Comparison of ENCODE assay signal across 9 cellular contexts in genomic region chr19:58401825-58402433, GRCh38. TPM values are rescaled to one million over a fixed set of nuclear protein-coding genes. Genes with fewer than 3 reads are reported as not detected.
A peak's percentile ranks its signal among the peaks of the same experiment; 100 is the strongest.
DNase-seq lines count a peak whose midpoint lies in the region; ATAC-seq and TF ChIP-seq lines count a peak whose summit lies in the region.
"Had no signal": no experiment of that assay in that cellular context is flagged by ENCODE, and none has a peak within 500 bp of the region (broad histone marks: within the 10 kb centered on the region; RNA-seq: fewer than 3 reads in every experiment).

No MANE protein-coding gene starts in this region.

- H3K79me2 ChIP-seq in PC-3 (ENCODE audit: low read length), result peaks cover 11% of the 10 kb centered on the region

- H3K9me2 ChIP-seq in PC-3 (replicated peaks; ENCODE audit: low read length), result no peaks in the 10 kb centered on the region

- peaks cover 15% of the 10 kb centered on the region for H3K4me1 ChIP-seq in PC-3 (ENCODE audit: insufficient read depth, low read length)
- H3K4me1 ChIP-seq in ovary (ENCODE audit: insufficient read depth), result peaks cover 8% of the 10 kb centered on the region
- no peaks in the 10 kb centered on the region for H3K4me1 ChIP-seq in foreskin keratinocyte

- H4K20me1 ChIP-seq in PC-3 (ENCODE audit: low read length), result no peaks in the 10 kb centered on the region

- ATAC-seq in PC-3, result no peak
- no peak for ATAC-seq in foreskin keratinocyte

- WGBS in ovary, 3 donors, result 19 to 27% (median 26%) methylated on average over 24 of the region's 24 CpGs

- DNase-seq in GM06990 (ENCODE audit: extremely low read depth, insufficient read length) (no peak), PC-3 (no peak), epithelial cell of proximal tubule (ENCODE audit: low read depth) (no peak), ovary (peak in 2 of 5 donors; percentile 20 to 46), foreskin keratinocyte (no peak), head of caudate nucleus (no peak), retina (no peak)
- DNase-seq in activated CD4-positive, CD25-positive, alpha-beta regulatory T cell (lab: John Stamatoyannopoulos, UW), result no peak

- peak overlapping the region; percentile 79 for H3K9ac ChIP-seq in PC-3 (ENCODE audit: low read length)

- POLR2A ChIA-PET in PC-3 (lab: Charles Lee; ENCODE audit: unreplicated experiment), result no interaction called here

- peak overlapping the region; percentile 80 for H2AFZ ChIP-seq in PC-3 (ENCODE audit: low read length)

- H3K9me3 ChIP-seq in PC-3 (ENCODE audit: low read length), result no peaks in the 10 kb centered on the region
- no peaks in the 10 kb centered on the region for H3K9me3 ChIP-seq in ovary

- H3K4me2 ChIP-seq in PC-3 (ENCODE audit: low read length), result peak overlapping the region; percentile 95

- intact Hi-C loops in PC-3 (cut with micrococcal nuclease), result loop anchor here (5.0 kb wide), 1 partner anchor 75 kb away; the partner anchor contains the start of gene ZSCAN22
- intact Hi-C loops in ovary (cut with DNase I), result no loop called here
- intact Hi-C loops in head of caudate nucleus (cut with DNase I), result no loop called here

- H3K27ac ChIP-seq in PC-3 (ENCODE audit: low read length) (no peak overlapping the region), ovary (no peak overlapping the region), foreskin keratinocyte (no peak overlapping the region)

- TSS peak; percentile 40 for BruUV-seq in PC-3 (replicated peaks; lab: Mats Ljungman, UMichigan)

- TF ChIP-seq EP300 in ovary (IDR thresholded peaks at IDR 0.05), result no peak

- no peak for TF ChIP-seq POLR2A in ovary (IDR thresholded peaks at IDR 0.05)

- H3F3A ChIP-seq in PC-3 (ENCODE audit: low read length, unreplicated experiment), result no peaks in the 10 kb centered on the region

- CTCF ChIA-PET in PC-3 (lab: Charles Lee), result no interaction called here

- H3K4me3 ChIP-seq in GM06990 (replicated peaks; ENCODE audit: low read depth, low read length) (peak overlapping the region; percentile 76), PC-3 (ENCODE audit: low read length) (peak overlapping the region; percentile 84), epithelial cell of proximal tubule (ENCODE audit: low read depth, low read length) (peak overlapping the region; percentile 84), ovary (peak overlapping the region; percentile 41)

- TF ChIP-seq CTCF in GM06990 (IDR thresholded peaks at IDR 0.05; ENCODE audit: insufficient read depth, low read length, poor library complexity, severe bottlenecking), result no peak
- no peak for TF ChIP-seq CTCF in PC-3 (conservative IDR thresholded peaks at IDR 0.05; ENCODE audit: low read depth, low read length)
- no peak for TF ChIP-seq CTCF in epithelial cell of proximal tubule (conservative IDR thresholded peaks at IDR 0.05; ENCODE audit: low read depth, low read length)
- TF ChIP-seq CTCF in ovary (IDR thresholded peaks at IDR 0.05), result no peak
- TF ChIP-seq CTCF in foreskin keratinocyte (conservative IDR thresholded peaks at IDR 0.05), result no peak

- H3K27me3 ChIP-seq in GM06990 (replicated peaks; ENCODE audit: control insufficient read depth, insufficient read depth, low read length) (no peaks in the 10 kb centered on the region), PC-3 (ENCODE audit: low read length) (no peaks in the 10 kb centered on the region), ovary (peaks cover 2% of the 10 kb centered on the region), foreskin keratinocyte (peaks cover 4% of the 10 kb centered on the region)

- no peaks in the 10 kb centered on the region; the same call in 1 of the 2 replicates for H3K36me3 ChIP-seq in GM06990 (ENCODE audit: control insufficient read depth, insufficient read depth, low read length)
- H3K36me3 ChIP-seq in PC-3 (ENCODE audit: low read depth, low read length), result no peaks in the 10 kb centered on the region
- no peaks in the 10 kb centered on the region for H3K36me3 ChIP-seq in ovary

RNA-seq across cellular contexts. Expression of gene RNF225, which starts 6.5 kb away (rescaled TPM):
- total RNA-seq in PC-3 (2014; rRNA removed) (2.2 TPM in 1 of 2 replicates, not detected in the other), epithelial cell of proximal tubule (not detected in 2 replicates), ovary (not detected), foreskin keratinocyte (0.11 and 0.24 TPM in 2 replicates)
- polyA plus RNA-seq in ovary (not detected), foreskin keratinocyte (not detected in 2 replicates)
- total RNA-seq: skeletal muscle tissue had no signal

RNA-seq across cellular contexts. Expression of gene ZNF584, which starts 6.5 kb away (rescaled TPM):
- total RNA-seq in PC-3 (2014; rRNA removed) (49.2 and 73.8 TPM in 2 replicates), epithelial cell of proximal tubule (5.3 and 10.5 TPM in 2 replicates), ovary (10 to 100 TPM; 12.6 to 24.3 (median 22.0) TPM), foreskin keratinocyte (14.5 and 15.5 TPM in 2 replicates)
- polyA plus RNA-seq in ovary (10 to 100 TPM; 11.0 to 12.0 TPM), foreskin keratinocyte (7.7 and 8.9 TPM in 2 replicates)

RNA-seq across cellular contexts. Expression of gene RPS5, which starts 14.9 kb away (rescaled TPM):
- total RNA-seq in PC-3 (2014; rRNA removed), result 3,515 and 3,776 TPM in 2 replicates
- total RNA-seq in epithelial cell of proximal tubule, result 1,628 and 2,421 TPM in 2 replicates
- 1,000 to 10,000 TPM; 1,875 to 5,180 (median 2,346) TPM for total RNA-seq in ovary
- polyA plus RNA-seq in ovary, result 1,000 to 10,000 TPM in 1 of 2 donors, 100 to 1,000 TPM in 1; 715 to 3,775 TPM
- total RNA-seq in foreskin keratinocyte, result 1,574 and 1,581 TPM in 2 replicates
- polyA plus RNA-seq in foreskin keratinocyte, result 2,220 and 2,246 TPM in 2 replicates

RNA-seq across cellular contexts. Expression of gene ZNF837, which starts 21.1 kb away (rescaled TPM):
- total RNA-seq in PC-3 (2014; rRNA removed) (9.5 and 12.6 TPM in 2 replicates), epithelial cell of proximal tubule (2.4 and 11.5 TPM in 2 replicates), ovary (1 to 10 TPM; 1.4 to 3.2 (median 2.7) TPM), foreskin keratinocyte (0.78 and 1.2 TPM in 2 replicates)
- polyA plus RNA-seq in ovary (1 to 10 TPM in 1 of 2 donors, not detected in 1; 2.3 TPM), foreskin keratinocyte (0.82 and 1.2 TPM in 2 replicates)

RNA-seq across cellular contexts. Expression of gene ZNF132, which starts 38.0 kb away (rescaled TPM):
- total RNA-seq in PC-3 (2014; rRNA removed), result not detected in 2 replicates
- total RNA-seq in epithelial cell of proximal tubule, result 1.8 and 2.4 TPM in 2 replicates
- total RNA-seq in ovary, result 10 to 100 TPM in 2 of 7 donors, 1 to 10 TPM in 5; 6.2 to 12.5 (median 8.6) TPM
- polyA plus RNA-seq in ovary, result 1 to 10 TPM; 3.3 to 5.9 TPM
- total RNA-seq in foreskin keratinocyte, result 5.6 and 5.8 TPM in 2 replicates
- 1.4 and 1.7 TPM in 2 replicates for polyA plus RNA-seq in foreskin keratinocyte
